Comparison of ENCODE assay signal across 16 cellular contexts in genomic region chr5:92927291-92927778, GRCh38.
DNase-seq lines count a peak whose midpoint lies in the region; ATAC-seq, FAIRE-seq and TF ChIP-seq lines count a peak whose summit lies in the region.
"Had no signal": no experiment of that assay in that cellular context is flagged by ENCODE, and none has a peak within 500 bp of the region (broad histone marks: within the 10 kb centered on the region; RNA-seq: fewer than 3 reads in every experiment).

No MANE protein-coding gene starts in this region.

- CTCF ChIA-PET in endothelial cell of umbilical vein (lab: Charles Lee) = interaction anchor here (1.3 kb wide), 1 partner anchor 18 kb away, joined by 4 read pairs; no protein-coding TSS in a partner anchor

- peak overlapping the region; percentile 9 for H3K27ac ChIP-seq in endothelial cell of umbilical vein (ENCODE audit: insufficient read depth, low read depth, low read length)
- H3K27ac ChIP-seq: gastrocnemius medialis had no signal

- no peak overlapping the region for H3K4me3 ChIP-seq in endothelial cell of umbilical vein (replicated peaks in 1 of 3; ENCODE audit: insufficient read depth in 1 of 3, low read depth in 1 of 3, low read length in 3 of 3)
- H3K4me3 ChIP-seq: gastrocnemius medialis, smooth muscle cell had no signal

- ATAC-seq in HG02798 (IDR thresholded peaks at IDR 0.05; ENCODE audit: poor library complexity, unreplicated experiment) = no peak
- no peak for ATAC-seq in HG03565 (IDR thresholded peaks at IDR 0.05; ENCODE audit: unreplicated experiment)
- ATAC-seq: effector memory CD8-positive, alpha-beta T cell; gastrocnemius medialis; left lobe of liver; natural killer cell treated with Interleukin-12 subunit alpha and Interleukin-12 subunit beta and Interleukin-15 and Interleukin-18, amount 100 ng/mL, for 72 hours had no signal

- TF ChIP-seq CTCF in endothelial cell of umbilical vein (IDR thresholded peaks at IDR 0.05; ENCODE audit: extremely low read depth in 1 of 2, insufficient read depth in 1 of 2, low read depth in 1 of 2, low read length in 2 of 2) = no peak
- TF ChIP-seq CTCF in neural crest cell (conservative IDR thresholded peaks at IDR 0.05) = no peak

- DNase-seq in Daoy (ENCODE audit: low read depth) (peak; percentile 33), NCI-H146 treated with DMSO at 0.1 percent for 48 hours (lab: John Stamatoyannopoulos, UW; ENCODE audit: unreplicated experiment) (peak; percentile 88), endothelial cell of umbilical vein (ENCODE audit: low read depth, low spot score) (peak; percentile 72), neural crest cell (ENCODE audit: low read depth, low spot score) (no peak), iPS-NIHi11 (ENCODE audit: low spot score) (no peak), amniotic stem cell (lab: John Stamatoyannopoulos, UW) (no peak)
- DNase-seq: activated naive CD4-positive, alpha-beta T cell; CD4-positive, alpha-beta memory T cell; effector memory CD8-positive, alpha-beta T cell; gastrocnemius medialis; NCI-H526 had no signal

- POLR2A ChIA-PET in endothelial cell of umbilical vein (lab: Charles Lee) = no interaction called here

- no peak overlapping the region for H3K4me2 ChIP-seq in endothelial cell of umbilical vein (ENCODE audit: insufficient read depth, low read length)
- H3K4me2 ChIP-seq: smooth muscle cell had no signal

- dilution Hi-C loops in endothelial cell of umbilical vein (cut with MboI; ENCODE audit: extremely low pct_ligation_motif_present, low sequenced_read_pairs) = no loop called here

- peaks cover 38% of the 10 kb centered on the region for H3K4me1 Mint-ChIP-seq in neural crest cell
- H3K4me1 Mint-ChIP-seq: CD4-positive, alpha-beta memory T cell had no signal

- H3K4me3 Mint-ChIP-seq in neural crest cell = no peak overlapping the region
- H3K4me3 Mint-ChIP-seq: CD4-positive, alpha-beta memory T cell; effector memory CD8-positive, alpha-beta T cell; natural killer cell treated with Interleukin-12 subunit alpha and Interleukin-12 subunit beta and Interleukin-15 and Interleukin-18, amount 100 ng/mL, for 72 hours had no signal

- intact Hi-C loops in endothelial cell of umbilical vein (cut with micrococcal nuclease) = no loop called here

- H3K4me1 ChIP-seq in endothelial cell of umbilical vein (ENCODE audit: control insufficient read depth, extremely low read depth, insufficient read depth, low read length) = peaks cover 6% of the 10 kb centered on the region
- H3K4me1 ChIP-seq: gastrocnemius medialis had no signal

- H3K36me3 ChIP-seq in endothelial cell of umbilical vein (ENCODE audit: control insufficient read depth in 2 of 2, extremely low read depth in 1 of 2, insufficient read depth in 2 of 2, low read length in 2 of 2) = no peaks in the 10 kb centered on the region
- H3K36me3 ChIP-seq: gastrocnemius medialis had no signal

- TF ChIP-seq POLR2A in endothelial cell of umbilical vein (IDR thresholded peaks at IDR 0.05; ENCODE audit: low read depth, low read length) = no peak

- no peaks in the 10 kb centered on the region for H3K9me1 ChIP-seq in endothelial cell of umbilical vein (replicated peaks; ENCODE audit: control insufficient read depth, extremely low read depth, insufficient read depth, low read length)

- peaks cover 2% of the 10 kb centered on the region for H3K9me3 Mint-ChIP-seq in neural crest cell

- H3K9me3 ChIP-seq in endothelial cell of umbilical vein (replicated peaks; ENCODE audit: control insufficient read depth, insufficient read depth, low read length) = no peaks in the 10 kb centered on the region
- H3K9me3 ChIP-seq: gastrocnemius medialis had no signal

- H3K27me3 Mint-ChIP-seq in neural crest cell (ENCODE audit: low read depth) = no peaks in the 10 kb centered on the region
- H3K27me3 Mint-ChIP-seq: CD4-positive, alpha-beta memory T cell; effector memory CD8-positive, alpha-beta T cell; natural killer cell treated with Interleukin-12 subunit alpha and Interleukin-12 subunit beta and Interleukin-15 and Interleukin-18, amount 100 ng/mL, for 72 hours had no signal

- peak; percentile 57 for FAIRE-seq in endothelial cell of umbilical vein (lab: Jason Lieb, UNC)

- H3K9ac ChIP-seq in endothelial cell of umbilical vein (replicated peaks; ENCODE audit: extremely low read depth, insufficient read depth, low read length) = no peak overlapping the region

- H4K20me1 ChIP-seq in endothelial cell of umbilical vein (replicated peaks; ENCODE audit: control insufficient read depth, extremely low read depth, insufficient read depth, low read length) = no peaks in the 10 kb centered on the region

- no peak overlapping the region for H2AFZ ChIP-seq in endothelial cell of umbilical vein (ENCODE audit: low read depth, low read length)

- no peaks in the 10 kb centered on the region for H3K79me2 ChIP-seq in endothelial cell of umbilical vein (ENCODE audit: control insufficient read depth, insufficient read depth, low read length)

- no peaks in the 10 kb centered on the region for H3K36me3 Mint-ChIP-seq in neural crest cell (ENCODE audit: low read depth)
- H3K36me3 Mint-ChIP-seq: CD4-positive, alpha-beta memory T cell; natural killer cell treated with Interleukin-12 subunit alpha and Interleukin-12 subunit beta and Interleukin-15 and Interleukin-18, amount 100 ng/mL, for 72 hours had no signal

- peak overlapping the region; percentile 73 for H3K27ac Mint-ChIP-seq in neural crest cell (ENCODE audit: unreplicated experiment)
- H3K27ac Mint-ChIP-seq: effector memory CD8-positive, alpha-beta T cell; natural killer cell treated with Interleukin-12 subunit alpha and Interleukin-12 subunit beta and Interleukin-15 and Interleukin-18, amount 100 ng/mL, for 72 hours had no signal

- H3K27me3 ChIP-seq in endothelial cell of umbilical vein (ENCODE audit: control insufficient read depth in 2 of 2, insufficient read depth in 2 of 2, low read length in 2 of 2) = no peaks in the 10 kb centered on the region
- H3K27me3 ChIP-seq: gastrocnemius medialis had no signal

- no TSS peak for BruUV-seq in endothelial cell of umbilical vein (replicated peaks; lab: Mats Ljungman, UMichigan)

TF ChIP-seq in endothelial cell of umbilical vein, 7 proteins besides CTCF, POLR2A, EP300 and RAD21:
- TF ChIP-seq POLR2AphosphoS5 (IDR thresholded peaks at IDR 0.05; ENCODE audit: insufficient read depth, low read depth, low read length) (no peak), JUN (IDR thresholded peaks at IDR 0.05; ENCODE audit: borderline replicate concordance, insufficient read depth, insufficient read length, low read depth) (peak; percentile 36), MAX (IDR thresholded peaks at IDR 0.05; ENCODE audit: insufficient read depth, insufficient read length) (no peak), MYC (IDR thresholded peaks at IDR 0.05; ENCODE audit: low read depth, low read length) (no peak), GATA2 (IDR thresholded peaks at IDR 0.05; ENCODE audit: insufficient read depth, insufficient read length, low read depth, low read length) (no peak), FOS (IDR thresholded peaks at IDR 0.05; ENCODE audit: borderline replicate concordance, insufficient read depth, low read length) (peak; percentile 72), EZH2 (IDR thresholded peaks at IDR 0.05; ENCODE audit: borderline replicate concordance, low read depth, low read length, severe bottlenecking) (no peak)
TF ChIP-seq in endothelial cell of umbilical vein: peak in this region for 2.

Comparison
In these comparisons a context has a peak if more than half of its experiments do, and no peak if none do; other contexts are left out.
1. DNase-seq: peak in Daoy (single experiment), NCI-H146 treated with DMSO at 0.1 percent for 48 hours (single experiment) and endothelial cell of umbilical vein (single experiment); none in neural crest cell (single experiment), iPS-NIHi11 (single experiment) and amniotic stem cell (single experiment).